24 cellular contexts compared by ENCODE assay signal in the genomic region with DNA sequence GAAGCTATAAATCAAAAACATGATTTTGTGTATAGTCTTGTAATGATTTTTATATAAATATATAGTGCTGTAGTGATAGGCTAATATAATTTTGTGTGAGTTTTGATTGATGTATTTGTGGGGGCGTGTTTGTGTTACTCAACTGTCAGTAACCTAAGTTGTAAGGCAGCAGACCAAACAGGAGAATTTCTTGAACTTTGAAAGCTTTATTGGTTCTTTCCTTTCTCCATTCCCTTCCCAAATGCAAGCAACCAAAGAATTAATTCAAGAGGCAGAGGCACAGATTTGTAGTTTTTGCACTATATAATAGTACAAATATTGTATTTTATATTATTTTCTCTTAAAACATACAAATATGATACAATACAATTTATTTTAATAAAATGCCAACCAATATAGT.
DNase-seq lines count a peak whose midpoint lies in the region; ATAC-seq, FAIRE-seq and TF ChIP-seq lines count a peak whose summit lies in the region.
"Had no signal": no experiment of that assay in that cellular context is flagged by ENCODE, and none has a peak within 500 bp of the region (broad histone marks: within the 10 kb centered on the region; RNA-seq: fewer than 3 reads in every experiment).

No MANE protein-coding gene starts in this region.

- no peak for ATAC-seq in GM12878
- ATAC-seq in stimulated activated effector memory CD8-positive, alpha-beta T cell treated with anti-CD3 and anti-CD28 coated beads, Interleukin-12 subunit alpha, Interleukin-12 subunit beta, amount 100 ng/mL, for 72 hours, result no peak
- no peak for ATAC-seq in HG03342 (IDR thresholded peaks at IDR 0.05; ENCODE audit: unreplicated experiment)

- in situ Hi-C loops in GM12878 (cut with MboI), result no loop called here

- intact Hi-C loops in GM12878 (cut with micrococcal nuclease; ENCODE audit: unreplicated experiment), result no loop called here
- intact Hi-C loops in tibial artery (cut with DNase I; ENCODE audit: low total_unique reads), result no loop called here
- intact Hi-C loops in ascending aorta (cut with DNase I), result no loop called here

- no peak overlapping the region for H3K4me2 ChIP-seq in GM12878 (ENCODE audit: control insufficient read depth, insufficient read depth)
- H3K4me2 ChIP-seq: BLaER1 had no signal

- H3K9me3 ChIP-seq in GM12878 (replicated peaks; ENCODE audit: control insufficient read depth, insufficient read depth, low read length), result no peaks in the 10 kb centered on the region
- no peaks in the 10 kb centered on the region for H3K9me3 ChIP-seq in endocrine pancreas (ENCODE audit: control insufficient read depth, low read length)
- H3K9me3 ChIP-seq in tibial artery, result no peaks in the 10 kb centered on the region
- H3K9me3 ChIP-seq in ascending aorta, result no peaks in the 10 kb centered on the region
- H3K9me3 ChIP-seq: BE2C, BLaER1 had no signal

- TF ChIP-seq POLR2A in GM12878 (IDR thresholded peaks at IDR 0.05; ENCODE audit: low read depth, low read length), result no peak

- no peaks in the 10 kb centered on the region for H3K27me3 Mint-ChIP-seq in HFFc6 (ENCODE audit: insufficient read depth)

- TF ChIP-seq RAD21 in GM12878 (IDR thresholded peaks at IDR 0.05; ENCODE audit: insufficient read depth, low read depth, low read length), result no peak

- TF ChIP-seq CTCF in HFFc6 (IDR thresholded peaks at IDR 0.05) (no peak), GM12878 (IDR thresholded peaks at IDR 0.05 in 2 of 3, conservative IDR thresholded peaks at IDR 0.05 in 1 of 3; ENCODE audit: control insufficient read depth in 2 of 3, extremely low read depth in 1 of 3, insufficient read depth in 1 of 3, low read depth in 3 of 3, low read length in 3 of 3) (no peak), tibial artery (IDR thresholded peaks at IDR 0.05) (no peak), ascending aorta (IDR thresholded peaks at IDR 0.05) (no peak)

- H3K27ac ChIP-seq in GM12878 (ENCODE audit: control insufficient read depth, insufficient read depth) (no peak overlapping the region), tibial artery (no peak overlapping the region), ascending aorta (no peak overlapping the region)
- H3K27ac ChIP-seq: BLaER1 had no signal

- WGBS in GM12878 (ENCODE audit: insufficient coverage, insufficient replicate concordance, low lambda C conversion rate, missing lambda C conversion rate), result 79% methylated on average over 1 of the region's 1 CpG

- no peak overlapping the region for H3K4me3 Mint-ChIP-seq in HFFc6
- H3K4me3 Mint-ChIP-seq in stimulated activated effector memory CD8-positive, alpha-beta T cell treated with anti-CD3 and anti-CD28 coated beads, Interleukin-12 subunit alpha, Interleukin-12 subunit beta, amount 100 ng/mL, for 72 hours, result no peak overlapping the region
- H3K4me3 Mint-ChIP-seq: CD4-positive, alpha-beta memory T cell; CD4-positive, CD25-positive, alpha-beta regulatory T cell; CD8-positive, alpha-beta memory T cell had no signal

- no peak for TF ChIP-seq EP300 in GM12878 (IDR thresholded peaks at IDR 0.05; ENCODE audit: borderline replicate concordance in 1 of 2, control insufficient read depth in 1 of 2, low read depth in 2 of 2, low read length in 2 of 2)

- H4K20me1 ChIP-seq in GM12878 (ENCODE audit: control insufficient read depth, insufficient read depth), result no peaks in the 10 kb centered on the region
- H4K20me1 ChIP-seq: BLaER1 had no signal

- H3K4me3 ChIP-seq in GM12878 (no peak overlapping the region), endocrine pancreas (ENCODE audit: control insufficient read depth, insufficient read depth, low read length) (peak overlapping the region; percentile 1), tibial artery (no peak overlapping the region), ascending aorta (no peak overlapping the region)
- H3K4me3 ChIP-seq: BLaER1 had no signal

- H2AFZ ChIP-seq in GM12878 (ENCODE audit: control insufficient read depth, low read depth, low read length), result no peak overlapping the region

- peak overlapping the region; percentile 38; the same call in 1 of the 2 replicates for H3K27ac Mint-ChIP-seq in HFFc6
- no peak overlapping the region for H3K27ac Mint-ChIP-seq in stimulated activated effector memory CD8-positive, alpha-beta T cell treated with anti-CD3 and anti-CD28 coated beads, Interleukin-12 subunit alpha, Interleukin-12 subunit beta, amount 100 ng/mL, for 72 hours
- H3K27ac Mint-ChIP-seq: CD4-positive, alpha-beta memory T cell; CD4-positive, CD25-positive, alpha-beta regulatory T cell; CD8-positive, alpha-beta memory T cell had no signal

- no peak for FAIRE-seq in GM12878 (lab: Jason Lieb, UNC)
- FAIRE-seq: A204.1, G401.6, GM12892 had no signal

- RAD21 ChIA-PET in GM12878 (lab: Charles Lee; ENCODE audit: unreplicated experiment), result interaction anchor here (1.2 to 1.3 kb wide), 3 partner anchors 44 to 252 kb away, joined by 3 to 4 read pairs (median 4); no protein-coding TSS in a partner anchor

- SMC1A ChIA-PET in GM12878 (lab: Charles Lee; ENCODE audit: uncharacterized antibody, unreplicated experiment), result interaction anchor here (0.8 to 4.4 kb wide), 9 partner anchors 9 to 273 kb away, joined by 3 to 15 read pairs (median 4); no protein-coding TSS in a partner anchor

- BruUV-seq in GM12878 (replicated peaks; lab: Mats Ljungman, UMichigan), result no TSS peak

- H3K4me1 Mint-ChIP-seq in HFFc6 (ENCODE audit: low read depth), result peaks cover 54% of the 10 kb centered on the region
- H3K4me1 Mint-ChIP-seq in stimulated activated effector memory CD8-positive, alpha-beta T cell treated with anti-CD3 and anti-CD28 coated beads, Interleukin-12 subunit alpha, Interleukin-12 subunit beta, amount 100 ng/mL, for 72 hours, result no peaks in the 10 kb centered on the region

- POLR2A ChIA-PET in GM12878 (lab: Charles Lee), result interaction anchor here (0.8 to 1.1 kb wide), 2 partner anchors 11 to 37 kb away, joined by 3 read pairs; no protein-coding TSS in a partner anchor

- H3K36me3 ChIP-seq in GM12878 (ENCODE audit: control insufficient read depth in 2 of 2, insufficient read depth in 2 of 2, low read length in 1 of 2) (peaks cover 0 to 1% of the 10 kb centered on the region in 2 experiments; a peak in 1 of 4 replicates), endocrine pancreas (ENCODE audit: control insufficient read depth, insufficient read depth, low read length) (no peaks in the 10 kb centered on the region), tibial artery (no peaks in the 10 kb centered on the region), ascending aorta (no peaks in the 10 kb centered on the region)
- H3K36me3 ChIP-seq: BE2C had no signal

- no peak for DNase-seq in HFFc6
- no peak for DNase-seq in GM12878 (ENCODE audit: low read depth, low spot score)
- no peak for DNase-seq in stimulated activated effector memory CD8-positive, alpha-beta T cell treated with anti-CD3 and anti-CD28 coated beads, Interleukin-12 subunit alpha, Interleukin-12 subunit beta, amount 100 ng/mL, for 72 hours (ENCODE audit: low spot score in 2 of 2)
- no peak for DNase-seq in tibial artery
- DNase-seq in ascending aorta (ENCODE audit: low spot score in 2 of 2), result no peak
- DNase-seq: 8988T; ACHN; BE2C; C1 segment of cervical spinal cord; CD4-positive, alpha-beta memory T cell; CD4-positive, CD25-positive, alpha-beta regulatory T cell; CD8-positive, alpha-beta memory T cell; COR-L47; DMS 273 treated with DMSO at 0.1 percent for 48 hours; DMS153; DMS79 treated with DMSO at 0.1 percent for 48 hours; GF-D8 had no signal

- H3K4me1 ChIP-seq in GM12878 (ENCODE audit: control insufficient read depth, insufficient read depth, low read length) (no peaks in the 10 kb centered on the region), endocrine pancreas (ENCODE audit: control insufficient read depth, insufficient read depth, low read length) (no peaks in the 10 kb centered on the region), tibial artery (no peaks in the 10 kb centered on the region), ascending aorta (no peaks in the 10 kb centered on the region)
- H3K4me1 ChIP-seq: BE2C had no signal

- H3K9me3 Mint-ChIP-seq in HFFc6, result no peaks in the 10 kb centered on the region
- H3K9me3 Mint-ChIP-seq in stimulated activated effector memory CD8-positive, alpha-beta T cell treated with anti-CD3 and anti-CD28 coated beads, Interleukin-12 subunit alpha, Interleukin-12 subunit beta, amount 100 ng/mL, for 72 hours, result no peaks in the 10 kb centered on the region
- H3K9me3 Mint-ChIP-seq: CD4-positive, alpha-beta memory T cell; CD4-positive, CD25-positive, alpha-beta regulatory T cell; CD8-positive, alpha-beta memory T cell had no signal

- no peak overlapping the region for H3K9ac ChIP-seq in GM12878 (ENCODE audit: control insufficient read depth, insufficient read depth, low read length)
- no peak overlapping the region for H3K9ac ChIP-seq in endocrine pancreas (ENCODE audit: control insufficient read depth, insufficient read depth, low read length)
- H3K9ac ChIP-seq: BLaER1 had no signal

- CTCF ChIA-PET in GM12878 (lab: Yijun Ruan, JAX), result interaction anchor here (1.0 to 2.4 kb wide), 6 partner anchors 10 to 251 kb away, joined by 3 to 6 read pairs (median 4); no protein-coding TSS in a partner anchor

- H3K79me2 ChIP-seq in GM12878 (ENCODE audit: control insufficient read depth, insufficient read depth, low read length), result no peaks in the 10 kb centered on the region

- no peaks in the 10 kb centered on the region for H3K27me3 ChIP-seq in GM12878 (replicated peaks in 1 of 2; ENCODE audit: control insufficient read depth in 2 of 2, insufficient read depth in 2 of 2, low read length in 1 of 2)
- peaks cover 4% of the 10 kb centered on the region for H3K27me3 ChIP-seq in endocrine pancreas (ENCODE audit: control insufficient read depth, insufficient read depth, low read length)
- H3K27me3 ChIP-seq in tibial artery, result no peaks in the 10 kb centered on the region
- H3K27me3 ChIP-seq in ascending aorta, result no peaks in the 10 kb centered on the region
- H3K27me3 ChIP-seq: BE2C, BLaER1 had no signal

- peaks cover 33% of the 10 kb centered on the region for H3K36me3 Mint-ChIP-seq in HFFc6 (ENCODE audit: low read depth)
- H3K36me3 Mint-ChIP-seq in stimulated activated effector memory CD8-positive, alpha-beta T cell treated with anti-CD3 and anti-CD28 coated beads, Interleukin-12 subunit alpha, Interleukin-12 subunit beta, amount 100 ng/mL, for 72 hours, result peaks cover 10% of the 10 kb centered on the region
- H3K36me3 Mint-ChIP-seq: CD14-positive monocyte; CD4-positive, alpha-beta memory T cell; CD4-positive, CD25-positive, alpha-beta regulatory T cell; CD8-positive, alpha-beta memory T cell had no signal

TF ChIP-seq in GM12878, 131 proteins besides CTCF, POLR2A, EP300 and RAD21 (continues in another document):
- no peak for TF ChIP-seq SIN3A (IDR thresholded peaks at IDR 0.05; ENCODE audit: low read depth, low read length)
